ENCODE assay signal across 17 cellular contexts in the genomic region with DNA sequence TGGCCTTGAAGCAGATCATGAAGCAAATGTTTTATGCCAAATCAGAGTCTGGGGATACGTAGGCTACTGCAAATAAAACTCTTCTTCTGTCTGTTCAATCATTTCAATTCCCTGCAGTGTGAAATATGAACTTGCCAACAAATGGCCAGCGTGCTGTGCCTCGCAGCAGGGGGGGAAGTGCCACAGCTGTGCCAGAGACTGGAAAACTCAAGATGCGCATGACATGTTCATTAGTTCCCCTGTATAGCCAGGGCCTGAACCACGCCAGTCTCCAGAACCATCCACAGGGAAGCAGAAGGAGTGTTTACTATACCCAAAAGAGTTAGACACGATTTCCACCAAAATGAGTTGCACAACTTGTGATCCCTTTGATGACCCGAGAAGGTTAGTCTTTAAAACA.
A peak's percentile ranks its signal among the peaks of the same experiment; 100 is the strongest.
DNase-seq lines count a peak whose midpoint lies in the region; ATAC-seq and TF ChIP-seq lines count a peak whose summit lies in the region.
"Had no signal": no experiment of that assay in that cellular context is flagged by ENCODE, and none has a peak within 500 bp of the region (broad histone marks: within the 10 kb centered on the region; RNA-seq: fewer than 3 reads in every experiment).

No MANE protein-coding gene starts in this region.

- CTCF ChIA-PET in activated CD8-positive, alpha-beta T cell treated with anti-CD3 and anti-CD28 coated beads for 36 hours (lab: Charles Lee): no interaction called here

- H3K27me3 ChIP-seq in HAP-1 (ENCODE audit: low read depth): no peaks in the 10 kb centered on the region
- H3K27me3 ChIP-seq in stomach: no peaks in the 10 kb centered on the region
- H3K27me3 ChIP-seq: hepatocyte, right lobe of liver, uterus had no signal

- H3K9me3 ChIP-seq in HAP-1 (no peaks in the 10 kb centered on the region), stomach (no peaks in the 10 kb centered on the region)
- H3K9me3 ChIP-seq: mucosa of descending colon, right lobe of liver, uterus had no signal

- no peak for TF ChIP-seq POLR2A in stomach (IDR thresholded peaks at IDR 0.05)

- peak; percentile 41 to 65 for DNase-seq in HAP-1 (ENCODE audit: low spot score in 2 of 2)
- DNase-seq in NCI-H2171 treated with DMSO at 0.1 percent for 48 hours (lab: John Stamatoyannopoulos, UW): peak; percentile 92
- no peak for DNase-seq in chondrocyte (ENCODE audit: low spot score)
- peak; percentile 16 for DNase-seq in nephron progenitor cell
- DNase-seq in activated CD8-positive, alpha-beta T cell treated with anti-CD3 and anti-CD28 coated beads for 36 hours: no peak
- DNase-seq in T1000 (lab: John Stamatoyannopoulos, UW): no peak
- no peak for DNase-seq in stomach
- DNase-seq: activated naive CD8-positive, alpha-beta T cell treated with anti-CD3 and anti-CD28 coated beads for 36 hours; GM23248; mucosa of descending colon; NK-92 treated with Interleukin-12 subunit alpha and Interleukin-12 subunit beta, amount 100 ng/mL, for 24 hours; right lobe of liver; uterus had no signal

- H3K27ac Mint-ChIP-seq in chondrocyte (ENCODE audit: unreplicated experiment) (peak overlapping the region; percentile 80), nephron progenitor cell (peak overlapping the region; percentile 71)
- no peak overlapping the region for H3K27ac Mint-ChIP-seq in activated CD8-positive, alpha-beta T cell treated with anti-CD3 and anti-CD28 coated beads for 36 hours
- H3K27ac Mint-ChIP-seq: activated naive CD8-positive, alpha-beta T cell treated with anti-CD3 and anti-CD28 coated beads for 36 hours had no signal

- H3K9me3 Mint-ChIP-seq in chondrocyte (ENCODE audit: low read depth) (no peaks in the 10 kb centered on the region), nephron progenitor cell (no peaks in the 10 kb centered on the region)
- no peaks in the 10 kb centered on the region for H3K9me3 Mint-ChIP-seq in activated CD8-positive, alpha-beta T cell treated with anti-CD3 and anti-CD28 coated beads for 36 hours
- H3K9me3 Mint-ChIP-seq: activated naive CD8-positive, alpha-beta T cell treated with anti-CD3 and anti-CD28 coated beads for 36 hours had no signal

- H3K4me3 Mint-ChIP-seq in chondrocyte (ENCODE audit: unreplicated experiment) (peak overlapping the region; percentile 27), nephron progenitor cell (no peak overlapping the region)
- no peak overlapping the region for H3K4me3 Mint-ChIP-seq in activated CD8-positive, alpha-beta T cell treated with anti-CD3 and anti-CD28 coated beads for 36 hours
- H3K4me3 Mint-ChIP-seq: activated naive CD8-positive, alpha-beta T cell treated with anti-CD3 and anti-CD28 coated beads for 36 hours had no signal

- POLR2A ChIA-PET in activated CD8-positive, alpha-beta T cell treated with anti-CD3 and anti-CD28 coated beads for 36 hours (lab: Charles Lee): no interaction called here

- no peak for ATAC-seq in activated CD8-positive, alpha-beta T cell treated with anti-CD3 and anti-CD28 coated beads for 36 hours
- no peak for ATAC-seq in HG03378 (IDR thresholded peaks at IDR 0.05; ENCODE audit: unreplicated experiment)
- ATAC-seq: mucosa of descending colon, right lobe of liver had no signal

- H3K36me3 Mint-ChIP-seq in chondrocyte (ENCODE audit: low read depth) (peaks cover 2% of the 10 kb centered on the region), nephron progenitor cell (ENCODE audit: low read depth) (no peaks in the 10 kb centered on the region)
- no peaks in the 10 kb centered on the region for H3K36me3 Mint-ChIP-seq in activated CD8-positive, alpha-beta T cell treated with anti-CD3 and anti-CD28 coated beads for 36 hours (ENCODE audit: low read depth)
- H3K36me3 Mint-ChIP-seq: activated naive CD8-positive, alpha-beta T cell treated with anti-CD3 and anti-CD28 coated beads for 36 hours had no signal

- no peak overlapping the region for H3K27ac ChIP-seq in stomach
- H3K27ac ChIP-seq: C4-2B, GM23248, hepatocyte, KMS-11, right lobe of liver, uterus had no signal

- H3K4me1 ChIP-seq in HAP-1 (peaks cover 52% of the 10 kb centered on the region), stomach (peaks cover 0 to 12% (median 0%) of the 10 kb centered on the region in 4 donors)
- H3K4me1 ChIP-seq: right lobe of liver had no signal

- H3K4me1 Mint-ChIP-seq in chondrocyte (ENCODE audit: low read depth) (peaks cover 18% of the 10 kb centered on the region), nephron progenitor cell (peaks cover 36% of the 10 kb centered on the region)
- no peaks in the 10 kb centered on the region for H3K4me1 Mint-ChIP-seq in activated CD8-positive, alpha-beta T cell treated with anti-CD3 and anti-CD28 coated beads for 36 hours (ENCODE audit: low read depth)

- in situ Hi-C loops in HAP-1 (cut with MboI; ENCODE audit: low sequenced_read_pairs): no loop called here

- TF ChIP-seq EP300 in stomach (IDR thresholded peaks at IDR 0.05): no peak

- no peaks in the 10 kb centered on the region for H3K27me3 Mint-ChIP-seq in chondrocyte (ENCODE audit: low read depth)
- no peaks in the 10 kb centered on the region for H3K27me3 Mint-ChIP-seq in nephron progenitor cell (ENCODE audit: low read depth, poor library complexity)
- peaks cover 4% of the 10 kb centered on the region for H3K27me3 Mint-ChIP-seq in activated CD8-positive, alpha-beta T cell treated with anti-CD3 and anti-CD28 coated beads for 36 hours

- TF ChIP-seq CTCF in chondrocyte (IDR thresholded peaks at IDR 0.05) (no peak), nephron progenitor cell (IDR thresholded peaks at IDR 0.05) (no peak), stomach (IDR thresholded peaks at IDR 0.05) (no peak)
- TF ChIP-seq CTCF in activated CD8-positive, alpha-beta T cell treated with anti-CD3 and anti-CD28 coated beads for 36 hours (IDR thresholded peaks at IDR 0.05): no peak

- no peaks in the 10 kb centered on the region for H3K36me3 ChIP-seq in HAP-1 (replicated peaks)
- no peaks in the 10 kb centered on the region for H3K36me3 ChIP-seq in stomach
- H3K36me3 ChIP-seq: right lobe of liver, uterus had no signal

- WGBS in stomach, 5 donors: 79 to 88% (median 82%) methylated on average over 7 of the region's 7 CpGs

- H3K4me3 ChIP-seq in HAP-1 (no peak overlapping the region), stomach (no peak overlapping the region)
- H3K4me3 ChIP-seq: GM23248, hepatocyte, mucosa of descending colon, right lobe of liver, uterus had no signal

- intact Hi-C loops in activated CD8-positive, alpha-beta T cell treated with anti-CD3 and anti-CD28 coated beads for 36 hours (cut with micrococcal nuclease): no loop called here
- intact Hi-C loops in stomach (cut with DNase I; ENCODE audit: low total_unique reads): no loop called here

Comparison
In these comparisons a context has a peak if more than half of its experiments do, and no peak if none do; other contexts are left out.
1. DNase-seq: peak in HAP-1 (2 of 2), NCI-H2171 treated with DMSO at 0.1 percent for 48 hours (single experiment) and nephron progenitor cell (single experiment); none in chondrocyte (single experiment), activated CD8-positive, alpha-beta T cell treated with anti-CD3 and anti-CD28 coated beads for 36 hours (single experiment), T1000 (single experiment) and stomach (single experiment).